In the genomic region with DNA sequence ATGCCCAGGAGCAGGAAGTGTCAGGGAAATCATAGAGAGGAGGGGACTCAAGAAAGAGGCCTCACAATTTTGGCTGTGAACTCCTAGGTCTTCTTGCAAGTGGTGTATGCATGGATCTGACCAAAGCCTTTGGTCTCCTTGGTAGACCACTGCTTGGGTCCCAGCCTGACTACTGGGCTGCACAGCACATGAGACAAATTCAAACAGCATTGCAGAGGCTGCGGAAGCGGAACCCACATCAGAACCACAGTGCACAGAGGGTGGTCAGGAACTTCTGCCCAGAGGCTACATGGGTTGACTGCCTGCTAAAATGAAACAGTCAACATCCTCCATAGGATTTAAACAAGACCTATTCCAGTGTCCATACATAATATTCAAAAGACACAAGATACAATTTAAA, we compare ENCODE assay signal across 16 cellular contexts. TPM values are rescaled to one million over a fixed set of nuclear protein-coding genes. Genes with fewer than 3 reads are reported as not detected.
DNase-seq lines count a peak whose midpoint lies in the region; ATAC-seq lines count a peak whose summit lies in the region.
"Had no signal": no experiment of that assay in that cellular context is flagged by ENCODE, and none has a peak within 500 bp of the region (broad histone marks: within the 10 kb centered on the region; RNA-seq: fewer than 3 reads in every experiment).

No MANE protein-coding gene starts in this region.

- no peak for DNase-seq in T-helper 2 cell treated with Interferon-gamma antibody and Interleukin-4, amounts not matched to agents 5 μg/mL and 100 μg/mL, for 36 hours (ENCODE audit: low spot score)
- DNase-seq in T-helper 2 cell (no peak), NCI-H1417 treated with DMSO at 0.1 percent for 48 hours (lab: John Stamatoyannopoulos, UW) (no peak), islet precursor cell (no peak)
- DNase-seq in activated naive CD8-positive, alpha-beta T cell treated with anti-CD3 and anti-CD28 coated beads, Interleukin-2, amount 10 ng/mL, durations not matched to agents 7 days and 5 days: no peak
- DNase-seq in activated naive CD8-positive, alpha-beta T cell treated with anti-CD3 and anti-CD28 coated beads, Interleukin-2, amount 50 U/mL, for 24 hours: no peak
- DNase-seq in stimulated activated effector memory CD8-positive, alpha-beta T cell treated with anti-CD3 and anti-CD28 coated beads, Interleukin-12 subunit alpha, Interleukin-12 subunit beta, amount 100 ng/mL, for 72 hours (ENCODE audit: low spot score in 2 of 2): no peak
- DNase-seq: AML-193; CD8-positive, alpha-beta memory T cell; DMS153; DMS79; GF-D8; H9; IMR-90 had no signal

- H3K9me3 Mint-ChIP-seq in T-helper 2 cell treated with Interferon-gamma antibody and Interleukin-4, amounts not matched to agents 5 μg/mL and 100 μg/mL, for 36 hours: no peaks in the 10 kb centered on the region
- H3K9me3 Mint-ChIP-seq in activated naive CD8-positive, alpha-beta T cell treated with anti-CD3 and anti-CD28 coated beads, Interleukin-2, amount 10 ng/mL, durations not matched to agents 7 days and 5 days: no peaks in the 10 kb centered on the region
- no peaks in the 10 kb centered on the region for H3K9me3 Mint-ChIP-seq in activated naive CD8-positive, alpha-beta T cell treated with anti-CD3 and anti-CD28 coated beads, Interleukin-2, amount 50 U/mL, for 24 hours
- no peaks in the 10 kb centered on the region for H3K9me3 Mint-ChIP-seq in activated T-helper 17 cell treated with anti-CD3 and anti-CD28 coated beads, Interleukin-2, amount 50 U/mL, for 72 hours
- H3K9me3 Mint-ChIP-seq in stimulated activated effector memory CD8-positive, alpha-beta T cell treated with anti-CD3 and anti-CD28 coated beads, Interleukin-12 subunit alpha, Interleukin-12 subunit beta, amount 100 ng/mL, for 72 hours: no peaks in the 10 kb centered on the region
- H3K9me3 Mint-ChIP-seq: CD8-positive, alpha-beta memory T cell; H9 had no signal

- H3K27ac Mint-ChIP-seq in T-helper 2 cell treated with Interferon-gamma antibody and Interleukin-4, amounts not matched to agents 5 μg/mL and 100 μg/mL, for 36 hours: peak overlapping the region; percentile 46
- H3K27ac Mint-ChIP-seq in activated naive CD8-positive, alpha-beta T cell treated with anti-CD3 and anti-CD28 coated beads, Interleukin-2, amount 10 ng/mL, durations not matched to agents 7 days and 5 days: no peak overlapping the region
- H3K27ac Mint-ChIP-seq in activated naive CD8-positive, alpha-beta T cell treated with anti-CD3 and anti-CD28 coated beads, Interleukin-2, amount 50 U/mL, for 24 hours: no peak overlapping the region
- peak overlapping the region; percentile 18 for H3K27ac Mint-ChIP-seq in activated T-helper 17 cell treated with anti-CD3 and anti-CD28 coated beads, Interleukin-2, amount 50 U/mL, for 72 hours
- H3K27ac Mint-ChIP-seq in stimulated activated effector memory CD8-positive, alpha-beta T cell treated with anti-CD3 and anti-CD28 coated beads, Interleukin-12 subunit alpha, Interleukin-12 subunit beta, amount 100 ng/mL, for 72 hours: peak overlapping the region; percentile 38
- H3K27ac Mint-ChIP-seq: H9 had no signal

- no peaks in the 10 kb centered on the region for H3K27me3 Mint-ChIP-seq in T-helper 2 cell treated with Interferon-gamma antibody and Interleukin-4, amounts not matched to agents 5 μg/mL and 100 μg/mL, for 36 hours (ENCODE audit: low read depth)
- no peaks in the 10 kb centered on the region for H3K27me3 Mint-ChIP-seq in activated naive CD8-positive, alpha-beta T cell treated with anti-CD3 and anti-CD28 coated beads, Interleukin-2, amount 10 ng/mL, durations not matched to agents 7 days and 5 days
- H3K27me3 Mint-ChIP-seq in activated naive CD8-positive, alpha-beta T cell treated with anti-CD3 and anti-CD28 coated beads, Interleukin-2, amount 50 U/mL, for 24 hours: no peaks in the 10 kb centered on the region
- H3K27me3 Mint-ChIP-seq in activated T-helper 17 cell treated with anti-CD3 and anti-CD28 coated beads, Interleukin-2, amount 50 U/mL, for 72 hours: no peaks in the 10 kb centered on the region
- H3K27me3 Mint-ChIP-seq: CD8-positive, alpha-beta memory T cell had no signal

- POLR2A ChIA-PET in activated naive CD8-positive, alpha-beta T cell treated with anti-CD3 and anti-CD28 coated beads, Interleukin-2, amount 10 ng/mL, durations not matched to agents 7 days and 5 days (lab: Charles Lee): no interaction called here

- H3K36me3 Mint-ChIP-seq in T-helper 2 cell treated with Interferon-gamma antibody and Interleukin-4, amounts not matched to agents 5 μg/mL and 100 μg/mL, for 36 hours (ENCODE audit: low read depth): peaks cover 59% of the 10 kb centered on the region
- H3K36me3 Mint-ChIP-seq in activated naive CD8-positive, alpha-beta T cell treated with anti-CD3 and anti-CD28 coated beads, Interleukin-2, amount 10 ng/mL, durations not matched to agents 7 days and 5 days: peaks cover 31% of the 10 kb centered on the region
- H3K36me3 Mint-ChIP-seq in activated naive CD8-positive, alpha-beta T cell treated with anti-CD3 and anti-CD28 coated beads, Interleukin-2, amount 50 U/mL, for 24 hours (ENCODE audit: low read depth): peaks cover 24% of the 10 kb centered on the region
- peaks cover 94% of the 10 kb centered on the region for H3K36me3 Mint-ChIP-seq in activated T-helper 17 cell treated with anti-CD3 and anti-CD28 coated beads, Interleukin-2, amount 50 U/mL, for 72 hours (ENCODE audit: low read depth)
- peaks cover 90% of the 10 kb centered on the region for H3K36me3 Mint-ChIP-seq in stimulated activated effector memory CD8-positive, alpha-beta T cell treated with anti-CD3 and anti-CD28 coated beads, Interleukin-12 subunit alpha, Interleukin-12 subunit beta, amount 100 ng/mL, for 72 hours

- H3K4me1 Mint-ChIP-seq in T-helper 2 cell treated with Interferon-gamma antibody and Interleukin-4, amounts not matched to agents 5 μg/mL and 100 μg/mL, for 36 hours (ENCODE audit: low read depth): peaks cover 2% of the 10 kb centered on the region
- peaks cover 9% of the 10 kb centered on the region for H3K4me1 Mint-ChIP-seq in activated naive CD8-positive, alpha-beta T cell treated with anti-CD3 and anti-CD28 coated beads, Interleukin-2, amount 10 ng/mL, durations not matched to agents 7 days and 5 days
- H3K4me1 Mint-ChIP-seq in activated naive CD8-positive, alpha-beta T cell treated with anti-CD3 and anti-CD28 coated beads, Interleukin-2, amount 50 U/mL, for 24 hours: no peaks in the 10 kb centered on the region
- H3K4me1 Mint-ChIP-seq in activated T-helper 17 cell treated with anti-CD3 and anti-CD28 coated beads, Interleukin-2, amount 50 U/mL, for 72 hours: no peaks in the 10 kb centered on the region
- no peaks in the 10 kb centered on the region for H3K4me1 Mint-ChIP-seq in stimulated activated effector memory CD8-positive, alpha-beta T cell treated with anti-CD3 and anti-CD28 coated beads, Interleukin-12 subunit alpha, Interleukin-12 subunit beta, amount 100 ng/mL, for 72 hours

- no peak overlapping the region for H3K4me3 Mint-ChIP-seq in T-helper 2 cell treated with Interferon-gamma antibody and Interleukin-4, amounts not matched to agents 5 μg/mL and 100 μg/mL, for 36 hours
- no peak overlapping the region for H3K4me3 Mint-ChIP-seq in activated naive CD8-positive, alpha-beta T cell treated with anti-CD3 and anti-CD28 coated beads, Interleukin-2, amount 10 ng/mL, durations not matched to agents 7 days and 5 days
- H3K4me3 Mint-ChIP-seq in activated naive CD8-positive, alpha-beta T cell treated with anti-CD3 and anti-CD28 coated beads, Interleukin-2, amount 50 U/mL, for 24 hours: no peak overlapping the region
- no peak overlapping the region for H3K4me3 Mint-ChIP-seq in activated T-helper 17 cell treated with anti-CD3 and anti-CD28 coated beads, Interleukin-2, amount 50 U/mL, for 72 hours
- no peak overlapping the region for H3K4me3 Mint-ChIP-seq in stimulated activated effector memory CD8-positive, alpha-beta T cell treated with anti-CD3 and anti-CD28 coated beads, Interleukin-12 subunit alpha, Interleukin-12 subunit beta, amount 100 ng/mL, for 72 hours
- H3K4me3 Mint-ChIP-seq: H9 had no signal

- peak; percentile 56 for ATAC-seq in activated naive CD8-positive, alpha-beta T cell treated with anti-CD3 and anti-CD28 coated beads, Interleukin-2, amount 10 ng/mL, durations not matched to agents 7 days and 5 days (ENCODE audit: low read depth)
- ATAC-seq in activated naive CD8-positive, alpha-beta T cell treated with anti-CD3 and anti-CD28 coated beads, Interleukin-2, amount 50 U/mL, for 24 hours: no peak
- ATAC-seq in activated T-helper 17 cell treated with anti-CD3 and anti-CD28 coated beads, Interleukin-2, amount 50 U/mL, for 72 hours (replicated peaks): no peak
- no peak for ATAC-seq in stimulated activated effector memory CD8-positive, alpha-beta T cell treated with anti-CD3 and anti-CD28 coated beads, Interleukin-12 subunit alpha, Interleukin-12 subunit beta, amount 100 ng/mL, for 72 hours
- ATAC-seq: A549 had no signal

RNA-seq across cellular contexts. Expression of a gene that starts 39.4 kb away (rescaled TPM):
- 10 to 100 TPM; 36.2 to 42.6 TPM for total RNA-seq in activated naive CD8-positive, alpha-beta T cell treated with anti-CD3 and anti-CD28 coated beads, Interleukin-2, amount 10 ng/mL, durations not matched to agents 7 days and 5 days
- 10 to 100 TPM; 23.3 to 24.5 TPM for total RNA-seq in activated T-helper 17 cell treated with anti-CD3 and anti-CD28 coated beads, Interleukin-2, amount 50 U/mL, for 72 hours

Comparison
In these comparisons a context has a peak if more than half of its experiments do, and no peak if none do; other contexts are left out.
1. H3K27ac Mint-ChIP-seq: peak in T-helper 2 cell treated with Interferon-gamma antibody and Interleukin-4, amounts not matched to agents 5 μg/mL and 100 μg/mL, for 36 hours (single experiment), activated T-helper 17 cell treated with anti-CD3 and anti-CD28 coated beads, Interleukin-2, amount 50 U/mL, for 72 hours (single experiment) and stimulated activated effector memory CD8-positive, alpha-beta T cell treated with anti-CD3 and anti-CD28 coated beads, Interleukin-12 subunit alpha, Interleukin-12 subunit beta, amount 100 ng/mL, for 72 hours (single experiment); none in activated naive CD8-positive, alpha-beta T cell treated with anti-CD3 and anti-CD28 coated beads, Interleukin-2, amount 10 ng/mL, durations not matched to agents 7 days and 5 days (single experiment) and activated naive CD8-positive, alpha-beta T cell treated with anti-CD3 and anti-CD28 coated beads, Interleukin-2, amount 50 U/mL, for 24 hours (single experiment).